ENCODE assay signal across 1 cellular context in genomic region chr3:5133689-5134088, GRCh38.
TF ChIP-seq lines count a peak whose summit lies in the region.

No MANE protein-coding gene starts in this region.

TF ChIP-seq in GM23338, 12 proteins besides CTCF, POLR2A, EP300 and RAD21 (continued from another document):
- TF ChIP-seq, protein P1, sequence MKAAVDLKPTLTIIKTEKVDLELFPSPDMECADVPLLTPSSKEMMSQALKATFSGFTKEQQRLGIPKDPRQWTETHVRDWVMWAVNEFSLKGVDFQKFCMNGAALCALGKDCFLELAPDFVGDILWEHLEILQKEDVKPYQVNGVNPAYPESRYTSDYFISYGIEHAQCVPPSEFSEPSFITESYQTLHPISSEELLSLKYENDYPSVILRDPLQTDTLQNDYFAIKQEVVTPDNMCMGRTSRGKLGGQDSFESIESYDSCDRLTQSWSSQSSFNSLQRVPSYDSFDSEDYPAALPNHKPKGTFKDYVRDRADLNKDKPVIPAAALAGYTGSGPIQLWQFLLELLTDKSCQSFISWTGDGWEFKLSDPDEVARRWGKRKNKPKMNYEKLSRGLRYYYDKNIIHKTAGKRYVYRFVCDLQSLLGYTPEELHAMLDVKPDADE (IDR thresholded peaks at IDR 0.05), result no peak
- no peak for TF ChIP-seq CREB1 (CRISPR knock-in tag; IDR thresholded peaks at IDR 0.05; ENCODE audit: low read depth)
- TF ChIP-seq, protein P2, sequence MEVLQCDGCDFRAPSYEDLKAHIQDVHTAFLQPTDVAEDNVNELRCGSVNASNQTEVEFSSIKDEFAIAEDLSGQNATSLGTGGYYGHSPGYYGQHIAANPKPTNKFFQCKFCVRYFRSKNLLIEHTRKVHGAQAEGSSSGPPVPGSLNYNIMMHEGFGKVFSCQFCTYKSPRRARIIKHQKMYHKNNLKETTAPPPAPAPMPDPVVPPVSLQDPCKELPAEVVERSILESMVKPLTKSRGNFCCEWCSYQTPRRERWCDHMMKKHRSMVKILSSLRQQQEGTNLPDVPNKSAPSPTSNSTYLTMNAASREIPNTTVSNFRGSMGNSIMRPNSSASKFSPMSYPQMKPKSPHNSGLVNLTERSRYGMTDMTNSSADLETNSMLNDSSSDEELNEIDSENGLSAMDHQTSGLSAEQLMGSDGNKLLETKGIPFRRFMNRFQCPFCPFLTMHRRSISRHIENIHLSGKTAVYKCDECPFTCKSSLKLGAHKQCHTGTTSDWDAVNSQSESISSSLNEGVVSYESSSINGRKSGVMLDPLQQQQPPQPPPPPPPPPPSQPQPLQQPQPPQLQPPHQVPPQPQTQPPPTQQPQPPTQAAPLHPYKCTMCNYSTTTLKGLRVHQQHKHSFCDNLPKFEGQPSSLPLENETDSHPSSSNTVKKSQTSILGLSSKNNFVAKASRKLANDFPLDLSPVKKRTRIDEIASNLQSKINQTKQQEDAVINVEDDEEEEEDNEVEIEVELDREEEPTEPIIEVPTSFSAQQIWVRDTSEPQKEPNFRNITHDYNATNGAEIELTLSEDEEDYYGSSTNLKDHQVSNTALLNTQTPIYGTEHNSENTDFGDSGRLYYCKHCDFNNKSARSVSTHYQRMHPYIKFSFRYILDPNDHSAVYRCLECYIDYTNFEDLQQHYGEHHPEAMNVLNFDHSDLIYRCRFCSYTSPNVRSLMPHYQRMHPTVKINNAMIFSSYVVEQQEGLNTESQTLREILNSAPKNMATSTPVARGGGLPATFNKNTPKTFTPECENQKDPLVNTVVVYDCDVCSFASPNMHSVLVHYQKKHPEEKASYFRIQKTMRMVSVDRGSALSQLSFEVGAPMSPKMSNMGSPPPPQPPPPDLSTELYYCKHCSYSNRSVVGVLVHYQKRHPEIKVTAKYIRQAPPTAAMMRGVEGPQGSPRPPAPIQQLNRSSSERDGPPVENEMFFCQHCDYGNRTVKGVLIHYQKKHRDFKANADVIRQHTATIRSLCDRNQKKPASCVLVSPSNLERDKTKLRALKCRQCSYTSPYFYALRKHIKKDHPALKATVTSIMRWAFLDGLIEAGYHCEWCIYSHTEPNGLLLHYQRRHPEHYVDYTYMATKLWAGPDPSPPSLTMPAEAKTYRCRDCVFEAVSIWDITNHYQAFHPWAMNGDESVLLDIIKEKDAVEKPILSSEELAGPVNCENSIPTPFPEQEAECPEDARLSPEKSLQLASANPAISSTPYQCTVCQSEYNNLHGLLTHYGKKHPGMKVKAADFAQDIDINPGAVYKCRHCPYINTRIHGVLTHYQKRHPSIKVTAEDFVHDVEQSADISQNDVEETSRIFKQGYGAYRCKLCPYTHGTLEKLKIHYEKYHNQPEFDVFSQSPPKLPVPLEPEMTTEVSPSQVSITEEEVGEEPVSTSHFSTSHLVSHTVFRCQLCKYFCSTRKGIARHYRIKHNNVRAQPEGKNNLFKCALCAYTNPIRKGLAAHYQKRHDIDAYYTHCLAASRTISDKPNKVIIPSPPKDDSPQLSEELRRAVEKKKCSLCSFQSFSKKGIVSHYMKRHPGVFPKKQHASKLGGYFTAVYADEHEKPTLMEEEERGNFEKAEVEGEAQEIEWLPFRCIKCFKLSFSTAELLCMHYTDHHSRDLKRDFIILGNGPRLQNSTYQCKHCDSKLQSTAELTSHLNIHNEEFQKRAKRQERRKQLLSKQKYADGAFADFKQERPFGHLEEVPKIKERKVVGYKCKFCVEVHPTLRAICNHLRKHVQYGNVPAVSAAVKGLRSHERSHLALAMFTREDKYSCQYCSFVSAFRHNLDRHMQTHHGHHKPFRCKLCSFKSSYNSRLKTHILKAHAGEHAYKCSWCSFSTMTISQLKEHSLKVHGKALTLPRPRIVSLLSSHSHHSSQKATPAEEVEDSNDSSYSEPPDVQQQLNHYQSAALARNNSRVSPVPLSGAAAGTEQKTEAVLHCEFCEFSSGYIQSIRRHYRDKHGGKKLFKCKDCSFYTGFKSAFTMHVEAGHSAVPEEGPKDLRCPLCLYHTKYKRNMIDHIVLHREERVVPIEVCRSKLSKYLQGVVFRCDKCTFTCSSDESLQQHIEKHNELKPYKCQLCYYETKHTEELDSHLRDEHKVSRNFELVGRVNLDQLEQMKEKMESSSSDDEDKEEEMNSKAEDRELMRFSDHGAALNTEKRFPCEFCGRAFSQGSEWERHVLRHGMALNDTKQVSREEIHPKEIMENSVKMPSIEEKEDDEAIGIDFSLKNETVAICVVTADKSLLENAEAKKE (CRISPR knock-in tag; IDR thresholded peaks at IDR 0.05), result no peak
- no peak for TF ChIP-seq POLR2AphosphoS5 (IDR thresholded peaks at IDR 0.05; ENCODE audit: low read depth)
- TF ChIP-seq NANOG (IDR thresholded peaks at IDR 0.05; ENCODE audit: borderline replicate concordance), result no peak
- no peak for TF ChIP-seq STAT1 (IDR thresholded peaks at IDR 0.05; ENCODE audit: unreplicated experiment)
